In the genomic region with DNA sequence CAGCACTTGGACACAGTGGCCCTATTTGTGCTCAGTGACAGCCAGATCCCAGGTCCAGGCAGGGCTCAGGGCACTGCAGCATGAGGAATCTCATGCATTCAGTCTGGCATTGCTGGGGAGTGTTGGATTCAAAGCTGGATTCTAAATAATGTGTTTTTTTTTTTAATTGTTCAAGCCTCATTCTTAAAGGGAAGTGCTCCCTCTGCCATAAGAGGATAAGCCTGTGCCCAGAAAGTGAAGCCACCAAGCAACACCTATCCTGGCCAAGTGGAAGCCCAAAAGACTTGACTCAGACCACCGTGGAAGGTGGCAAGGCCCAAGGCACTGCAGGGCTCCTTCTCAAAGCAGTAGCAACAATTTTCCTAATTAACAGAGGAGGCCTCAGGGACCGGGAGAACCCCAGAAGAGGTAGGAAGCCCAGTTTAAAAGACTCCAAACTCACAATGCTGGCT, we compare ENCODE assay signal across 23 cellular contexts.
"Had no signal": no experiment of that assay in that cellular context is flagged by ENCODE, and none has a peak within 500 bp of the region (broad histone marks: within the 10 kb centered on the region; RNA-seq: fewer than 3 reads in every experiment).

No MANE protein-coding gene starts in this region.

- H3K27ac Mint-ChIP-seq: activated CD8-positive, alpha-beta memory T cell treated with anti-CD3 and anti-CD28 coated beads, Interleukin-2, amount 10 ng/mL, durations not matched to agents 7 days and 5 days; activated naive CD4-positive, alpha-beta T cell treated with anti-CD3 and anti-CD28 coated beads for 36 hours; activated naive CD8-positive, alpha-beta T cell; activated T-cell treated with anti-CD3 and anti-CD28 coated beads, Interleukin-2, amount 50 U/mL, for 24 hours; activated T-helper 1 cell treated with anti-CD3 and anti-CD28 coated beads, Interleukin-12 subunit alpha, Interleukin-12 subunit beta, Interleukin-2, Interleukin-4 antibody, amounts not matched to agents 30 ng/mL and 10 ng/mL and 1 ng/mL, durations not matched to agents 14 hours and 24 hours and 36 hours; T-helper 17 cell; WTC11 had no signal

- H3K36me3 Mint-ChIP-seq: activated CD8-positive, alpha-beta memory T cell treated with anti-CD3 and anti-CD28 coated beads, Interleukin-2, amount 10 ng/mL, durations not matched to agents 7 days and 5 days; activated naive CD8-positive, alpha-beta T cell; WTC11 had no signal

- H3K4me3 Mint-ChIP-seq: activated CD8-positive, alpha-beta memory T cell treated with anti-CD3 and anti-CD28 coated beads, Interleukin-2, amount 10 ng/mL, durations not matched to agents 7 days and 5 days; activated naive CD4-positive, alpha-beta T cell treated with anti-CD3 and anti-CD28 coated beads for 36 hours; activated naive CD8-positive, alpha-beta T cell; activated T-cell treated with anti-CD3 and anti-CD28 coated beads, Interleukin-2, amount 50 U/mL, for 24 hours; activated T-helper 1 cell treated with anti-CD3 and anti-CD28 coated beads, Interleukin-12 subunit alpha, Interleukin-12 subunit beta, Interleukin-2, Interleukin-4 antibody, amounts not matched to agents 30 ng/mL and 10 ng/mL and 1 ng/mL, durations not matched to agents 14 hours and 24 hours and 36 hours; T-helper 17 cell; WTC11 had no signal

- ATAC-seq: activated CD8-positive, alpha-beta memory T cell treated with anti-CD3 and anti-CD28 coated beads, Interleukin-2, amount 10 ng/mL, durations not matched to agents 7 days and 5 days; K562; T-helper 17 cell; WTC11 had no signal

- H3K4me1 Mint-ChIP-seq: activated CD8-positive, alpha-beta memory T cell treated with anti-CD3 and anti-CD28 coated beads, Interleukin-2, amount 10 ng/mL, durations not matched to agents 7 days and 5 days; T-helper 17 cell; WTC11 had no signal

- H3K27me3 Mint-ChIP-seq: activated CD8-positive, alpha-beta memory T cell treated with anti-CD3 and anti-CD28 coated beads, Interleukin-2, amount 10 ng/mL, durations not matched to agents 7 days and 5 days; activated naive CD8-positive, alpha-beta T cell; activated T-cell treated with anti-CD3 and anti-CD28 coated beads, Interleukin-2, amount 50 U/mL, for 24 hours had no signal

- DNase-seq: activated CD4-positive, alpha-beta T cell treated with anti-CD3 and anti-CD28 coated beads for 48 hours; activated CD4-positive, alpha-beta T cell treated with anti-CD3 and anti-CD28 coated beads, Interleukin-2, amount 50 U/mL, for 4 hours; activated CD4-positive, CD25-positive, alpha-beta regulatory T cell treated with anti-CD3 and anti-CD28 coated beads, Interleukin-2, amount 50 U/mL, for 72 hours; activated CD8-positive, alpha-beta memory T cell treated with anti-CD3 and anti-CD28 coated beads, Interleukin-2, amount 10 ng/mL, durations not matched to agents 7 days and 5 days; activated effector memory CD4-positive, alpha-beta T cell treated with anti-CD3 and anti-CD28 coated beads, Interleukin-2, amount 50 U/mL, for 16 hours; activated naive CD4-positive, alpha-beta T cell treated with anti-CD3 and anti-CD28 coated beads for 36 hours; activated T-cell treated with anti-CD3 and anti-CD28 coated beads, Interleukin-2, amount 50 U/mL, for 24 hours; brain microvascular endothelial cell; Karpas-422; NCI-H1105 treated with DMSO at 0.1 percent for 48 hours; NCI-H1436 treated with DMSO at 0.1 percent for 48 hours; NCI-H187 treated with DMSO at 0.1 percent for 48 hours; NCI-H2081 treated with DMSO at 0.1 percent for 48 hours; NCI-H446; NCI-H524; PC-9; SHP77 treated with DMSO at 0.1 percent for 48 hours; T-helper 17 cell; T-helper 9 cell had no signal
